8 cellular contexts compared by ENCODE assay signal in the genomic region with DNA sequence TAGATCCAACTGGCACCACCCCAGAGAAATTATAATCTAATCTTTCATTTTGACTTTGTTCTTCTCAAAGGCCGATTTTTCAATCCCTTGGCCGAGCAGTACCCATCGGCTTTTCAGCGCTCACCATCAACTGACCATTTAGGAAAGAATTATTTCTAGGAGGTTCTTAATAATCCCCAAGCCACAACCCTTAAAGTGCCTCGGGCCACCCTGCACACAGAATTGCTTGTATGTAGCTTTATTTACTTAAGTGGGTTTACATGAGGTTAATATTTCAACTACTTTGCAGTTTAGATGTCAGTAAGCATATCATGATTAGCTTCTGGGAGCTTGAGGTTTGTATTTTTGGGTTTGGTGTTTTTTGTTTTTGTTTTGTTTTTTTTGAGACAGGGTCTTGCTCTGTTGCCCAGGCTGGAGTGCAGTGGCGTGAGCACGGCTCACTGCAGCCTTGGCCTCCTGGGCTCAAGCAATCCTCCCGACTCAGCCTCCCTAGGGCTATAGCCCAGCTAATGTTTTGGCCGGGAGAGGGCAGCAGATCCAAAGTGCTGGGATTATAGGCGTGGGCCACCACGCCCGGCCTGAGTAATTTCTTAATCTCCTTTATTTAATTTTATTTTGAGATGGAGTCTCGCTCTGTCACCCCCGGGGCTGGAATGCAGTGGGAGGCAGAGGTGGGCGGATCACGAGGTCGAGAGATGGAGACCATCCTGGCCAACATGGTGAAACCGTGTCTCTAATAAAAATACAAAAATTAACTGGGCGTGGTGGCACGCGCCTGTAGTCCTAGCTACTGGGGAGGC. TPM values are rescaled to one million over a fixed set of nuclear protein-coding genes. Genes with fewer than 3 reads are reported as not detected.
DNase-seq lines count a peak whose midpoint lies in the region; ATAC-seq, FAIRE-seq and TF ChIP-seq lines count a peak whose summit lies in the region.

No MANE protein-coding gene starts in this region.

- peak overlapping the region; percentile 94 for H3K4me2 ChIP-seq in GM12878 (ENCODE audit: control insufficient read depth, insufficient read depth)

- ATAC-seq in CD4-positive, alpha-beta T cell (ENCODE audit: poor library complexity), result no peak
- ATAC-seq in GM12878, result no peak
- no peak for ATAC-seq in lung (ENCODE audit: insufficient read depth, low FRiP score)

- SMC1A ChIA-PET in GM12878 (lab: Charles Lee; ENCODE audit: uncharacterized antibody, unreplicated experiment), result interaction anchor here (0.6 to 1.6 kb wide), 3 partner anchors 22 to 192 kb away, joined by 3 to 4 read pairs (median 3); no protein-coding TSS in a partner anchor

- no peak for TF ChIP-seq RAD21 in GM12878 (IDR thresholded peaks at IDR 0.05; ENCODE audit: insufficient read depth, low read depth, low read length)

- no peak for DNase-seq in CD4-positive, alpha-beta T cell
- DNase-seq in GM12878 (ENCODE audit: low read depth, low spot score), result no peak
- DNase-seq in lung (ENCODE audit: low spot score), result no peak
- no peak for DNase-seq in epidermal melanocyte (ENCODE audit: insufficient read length, low spot score)
- DNase-seq in NCI-H345 (lab: John Stamatoyannopoulos, UW), result no peak
- DNase-seq in GM10266 (ENCODE audit: extremely low spot score), result no peak
- no peak for DNase-seq in kidney glomerular epithelial cell (lab: John Stamatoyannopoulos, UW)

- no peak for FAIRE-seq in GM12878 (lab: Jason Lieb, UNC)

- in situ Hi-C loops in GM12878 (cut with MboI), result no loop called here

- BruUV-seq in GM12878 (replicated peaks; lab: Mats Ljungman, UMichigan), result no TSS peak

- H4K20me1 ChIP-seq in GM12878 (ENCODE audit: control insufficient read depth, insufficient read depth), result no peaks in the 10 kb centered on the region

- RAD21 ChIA-PET in GM12878 (lab: Charles Lee; ENCODE audit: unreplicated experiment), result interaction anchor here (1.0 kb wide), 1 partner anchor 639 kb away, joined by 3 read pairs; no protein-coding TSS in a partner anchor

- H3K4me3 ChIP-seq in GM12878, result peak overlapping the region; percentile 88
- no peak overlapping the region for H3K4me3 ChIP-seq in lung

- no peaks in the 10 kb centered on the region for H3K9me3 Mint-ChIP-seq in CD4-positive, alpha-beta T cell
- no peaks in the 10 kb centered on the region for H3K9me3 Mint-ChIP-seq in IgD-negative memory B cell

- H3K4me3 Mint-ChIP-seq in CD4-positive, alpha-beta T cell, result peak overlapping the region; percentile 93
- H3K4me3 Mint-ChIP-seq in IgD-negative memory B cell, result peak overlapping the region; percentile 84 to 94 (median 92)

- no peak for TF ChIP-seq EP300 in GM12878 (IDR thresholded peaks at IDR 0.05; ENCODE audit: borderline replicate concordance in 1 of 2, control insufficient read depth in 1 of 2, low read depth in 2 of 2, low read length in 2 of 2)

- peaks cover 6% of the 10 kb centered on the region for H3K79me2 ChIP-seq in GM12878 (ENCODE audit: control insufficient read depth, insufficient read depth, low read length)

- peak overlapping the region; percentile 64 for H3K27ac ChIP-seq in CD4-positive, alpha-beta T cell (ENCODE audit: low read depth, low read length)
- peak overlapping the region; percentile 76 for H3K27ac ChIP-seq in GM12878 (ENCODE audit: control insufficient read depth, insufficient read depth)
- H3K27ac ChIP-seq in lung (ENCODE audit: low read depth in 1 of 2, low read length in 1 of 2), result peak overlapping the region; percentile 81 to 95

- H3K36me3 ChIP-seq in GM12878 (ENCODE audit: control insufficient read depth in 2 of 2, insufficient read depth in 2 of 2, low read length in 1 of 2), result peaks cover 0 to 2% of the 10 kb centered on the region in 2 experiments; a peak in 2 of 4 replicates
- H3K36me3 ChIP-seq in lung (ENCODE audit: control insufficient read depth in 2 of 2, insufficient read depth in 2 of 2, low read length in 2 of 2), result peaks cover 0 to 14% of the 10 kb centered on the region in 2 donors

- peaks cover 25% of the 10 kb centered on the region for H3K36me3 Mint-ChIP-seq in CD4-positive, alpha-beta T cell (ENCODE audit: low read depth)
- H3K36me3 Mint-ChIP-seq in IgD-negative memory B cell, result no peaks in the 10 kb centered on the region

- CTCF ChIA-PET in CD4-positive, alpha-beta T cell (lab: Charles Lee), result interaction anchor here (0.8 to 0.9 kb wide), 2 partner anchors 95 to 182 kb away, joined by 3 read pairs; no protein-coding TSS in a partner anchor
- CTCF ChIA-PET in GM12878 (lab: Yijun Ruan, JAX), result interaction anchor here (0.8 to 6.2 kb wide), 3 partner anchors 181 to 449 kb away, joined by 3 to 26 read pairs (median 3); no protein-coding TSS in a partner anchor

- no peak for TF ChIP-seq POLR2A in GM12878 (IDR thresholded peaks at IDR 0.05; ENCODE audit: low read depth, low read length)

- H3K4me1 ChIP-seq in GM12878 (ENCODE audit: control insufficient read depth, insufficient read depth, low read length), result peaks cover 18% of the 10 kb centered on the region
- H3K4me1 ChIP-seq in lung (ENCODE audit: control insufficient read depth in 2 of 2, insufficient read depth in 2 of 2, low read length in 2 of 2), result peaks cover 0 to 5% of the 10 kb centered on the region in 2 donors

- peak overlapping the region; percentile 88 for H3K27ac Mint-ChIP-seq in CD4-positive, alpha-beta T cell
- peak overlapping the region in 2 of 3 donors; percentile 80 to 84 for H3K27ac Mint-ChIP-seq in IgD-negative memory B cell

- H3K27me3 Mint-ChIP-seq in CD4-positive, alpha-beta T cell, result no peaks in the 10 kb centered on the region
- H3K27me3 Mint-ChIP-seq in IgD-negative memory B cell, result no peaks in the 10 kb centered on the region

- POLR2A ChIA-PET in CD4-positive, alpha-beta T cell (lab: Charles Lee), result interaction anchor here (1.0 kb wide), 1 partner anchor 181 kb away, joined by 3 read pairs; no protein-coding TSS in a partner anchor
- POLR2A ChIA-PET in GM12878 (lab: Charles Lee), result interaction anchor here (1.0 kb wide), 1 partner anchor 21 kb away, joined by 3 read pairs; no protein-coding TSS in a partner anchor

- intact Hi-C loops in CD4-positive, alpha-beta T cell (cut with DNase I, micrococcal nuclease), result loop anchor here (2.0 to 10.0 kb wide), 7 partner anchors 160 to 765 kb away; a partner anchor contains a TSS
- intact Hi-C loops in GM12878 (cut with micrococcal nuclease; ENCODE audit: unreplicated experiment), result loop anchor here (10.0 kb wide), 1 partner anchor 187 kb away; a partner anchor contains a TSS

- H3K4me1 Mint-ChIP-seq in CD4-positive, alpha-beta T cell (ENCODE audit: low read depth), result peaks cover 18% of the 10 kb centered on the region
- peaks cover 8 to 18% (median 12%) of the 10 kb centered on the region in 3 donors for H3K4me1 Mint-ChIP-seq in IgD-negative memory B cell

- peak overlapping the region; percentile 93 for H2AFZ ChIP-seq in GM12878 (ENCODE audit: control insufficient read depth, low read depth, low read length)

- H3K9ac ChIP-seq in GM12878 (ENCODE audit: control insufficient read depth, insufficient read depth, low read length), result peak overlapping the region; percentile 80

- H3K27me3 ChIP-seq in CD4-positive, alpha-beta T cell (ENCODE audit: control insufficient read depth, insufficient read depth, low read length), result no peaks in the 10 kb centered on the region
- H3K27me3 ChIP-seq in GM12878 (replicated peaks in 1 of 2; ENCODE audit: control insufficient read depth in 2 of 2, insufficient read depth in 2 of 2, low read length in 1 of 2) (no peaks in the 10 kb centered on the region), lung (ENCODE audit: control insufficient read depth, insufficient read depth) (no peaks in the 10 kb centered on the region)

- 86% methylated on average over 21 of the region's 21 CpGs for WGBS in GM12878 (ENCODE audit: insufficient coverage, insufficient replicate concordance, low lambda C conversion rate, missing lambda C conversion rate)
- WGBS in lung, 2 donors, result 82 to 83% methylated on average over 21 of the region's 21 CpGs

- TF ChIP-seq CTCF in CD4-positive, alpha-beta T cell (IDR thresholded peaks at IDR 0.05), result no peak
- TF ChIP-seq CTCF in GM12878 (IDR thresholded peaks at IDR 0.05 in 2 of 3, conservative IDR thresholded peaks at IDR 0.05 in 1 of 3; ENCODE audit: control insufficient read depth in 2 of 3, extremely low read depth in 1 of 3, insufficient read depth in 1 of 3, low read depth in 3 of 3, low read length in 3 of 3), result no peak
- no peak for TF ChIP-seq CTCF in lung (IDR thresholded peaks at IDR 0.05; ENCODE audit: control extremely low read depth, extremely low read depth)
- TF ChIP-seq CTCF in GM10266 (IDR thresholded peaks at IDR 0.05; ENCODE audit: control insufficient read depth, insufficient read depth, low read depth, missing control alignments), result no peak

- no peaks in the 10 kb centered on the region for H3K9me3 ChIP-seq in CD4-positive, alpha-beta T cell (ENCODE audit: control insufficient read depth, low read length)
- H3K9me3 ChIP-seq in GM12878 (replicated peaks; ENCODE audit: control insufficient read depth, insufficient read depth, low read length) (no peaks in the 10 kb centered on the region), lung (ENCODE audit: control insufficient read depth in 2 of 2, insufficient read depth in 1 of 2, low read length in 1 of 2) (no peaks in the 10 kb centered on the region)

TF ChIP-seq in GM12878, 131 proteins besides CTCF, POLR2A, EP300 and RAD21 (continues in another document):
- no peak for TF ChIP-seq SMAD5 (IDR thresholded peaks at IDR 0.05; ENCODE audit: low read depth)
- TF ChIP-seq KAT2A (conservative IDR thresholded peaks at IDR 0.05; ENCODE audit: control insufficient read depth, low read depth, low read length), result no peak
- TF ChIP-seq ZNF217 (IDR thresholded peaks at IDR 0.05), result no peak

RNA-seq across cellular contexts. Expression of a gene that starts 0.8 kb away (rescaled TPM):
- 10 to 100 TPM; 23.2 to 24.7 TPM for total RNA-seq in CD4-positive, alpha-beta T cell
- polyA plus RNA-seq in IgD-negative memory B cell, result 10.4 TPM
- 22.2 and 27.4 TPM in 2 replicates for total RNA-seq in GM12878 (2013; cell fraction: nucleolus; rRNA removed)
- 7.3 and 9.1 TPM in 2 replicates for total RNA-seq in GM12878 (2014; rRNA removed)
- total RNA-seq in GM12878 (2014; rRNA removed; fragmentation: Illumina TruSeq; extraction: Trizol), result 3.9 and 5.6 TPM in 2 replicates
- total RNA-seq in GM12878 (2021), result 11.2 and 14.2 TPM in 2 replicates
- 3.6 TPM for polyA plus RNA-seq in GM12878 (2011; ENCODE audit: low read depth)
- polyA plus RNA-seq in GM12878 (2011; rRNA removed), result 5.4 and 6.3 TPM in 2 replicates
- polyA plus RNA-seq in GM12878 (2011; cell fraction: cytosol; rRNA removed), result 6.5 and 8.5 TPM in 2 replicates
- polyA plus RNA-seq in GM12878 (2011; cell fraction: nucleus; rRNA removed), result 20.1 and 28.7 TPM in 2 replicates
- 6.9 and 7.1 TPM in 2 replicates for polyA plus RNA-seq in GM12878 (2012)
- 2.5 and 4.2 TPM in 2 replicates for polyA plus RNA-seq in GM12878 (2014; fragmentation: Illumina TruSeq; extraction: Trizol)
- polyA plus RNA-seq in GM12878 (2014; fragmentation: Nextera tagmentation; extraction: Ambion mirVana), result 1 to 10 TPM in 1 of 2 experiments, under 1 TPM in 1; 0.56 to 1.6 TPM
- polyA plus RNA-seq in GM12878 (2014; rRNA removed), result 8.3 and 9.3 TPM in 2 replicates
- 1 to 10 TPM; 7.2 to 8.7 TPM for polyA plus RNA-seq in GM12878 (2016; fragmentation: Nextera tagmentation; extraction: Ambion mirVana)
- 5.5 and 7.4 TPM in 2 replicates for polyA minus RNA-seq in GM12878 (2011; rRNA and poly(A)+ RNA removed)
- polyA minus RNA-seq in GM12878 (2011; cell fraction: cytosol; rRNA and poly(A)+ RNA removed), result 2.8 and 3.5 TPM in 2 replicates
- 9.1 and 16.0 TPM in 2 replicates for polyA minus RNA-seq in GM12878 (2011; cell fraction: nucleus; rRNA and poly(A)+ RNA removed)
- 10 to 100 TPM; 13.8 to 15.2 TPM for total RNA-seq in lung
- 10 to 100 TPM in 1 of 2 donors, 1 to 10 TPM in 1; 4.2 to 10.6 TPM for polyA plus RNA-seq in lung
